ENCODE assay signal across 15 cellular contexts in genomic region chr20:8424010-8424409, GRCh38.
A peak's percentile ranks its signal among the peaks of the same experiment; 100 is the strongest.
DNase-seq lines count a peak whose midpoint lies in the region; ATAC-seq and TF ChIP-seq lines count a peak whose summit lies in the region.
"Had no signal": no experiment of that assay in that cellular context is flagged by ENCODE, and none has a peak within 500 bp of the region (broad histone marks: within the 10 kb centered on the region; RNA-seq: fewer than 3 reads in every experiment).

No MANE protein-coding gene starts in this region.

- peaks cover 65% of the 10 kb centered on the region for H3K4me1 Mint-ChIP-seq in CD14-positive monocyte
- peaks cover 13% of the 10 kb centered on the region for H3K4me1 Mint-ChIP-seq in activated T-helper 17 cell treated with anti-CD3 and anti-CD28 coated beads, Interleukin-2, amount 50 U/mL, for 72 hours
- H3K4me1 Mint-ChIP-seq in Calu3 (ENCODE audit: low read depth, unreplicated experiment), result no peaks in the 10 kb centered on the region

- DNase-seq in CD14-positive monocyte (ENCODE audit: low spot score), result no peak
- peak; percentile 74 for DNase-seq in HS-5 (ENCODE audit: low read depth)
- DNase-seq in kidney tubule cell (ENCODE audit: low spot score), result peak; percentile 39
- DNase-seq in hepatic stellate cell (ENCODE audit: low spot score), result no peak
- DNase-seq in Calu3, result no peak
- DNase-seq: activated CD4-positive, alpha-beta memory T cell treated with anti-CD3 and anti-CD28 coated beads for 36 hours; DMS79; effector memory CD4-positive, alpha-beta T cell; stimulated activated CD4-positive, alpha-beta T cell treated with anti-CD3 and anti-CD28 coated beads, Interleukin-1b, Interleukin-23, amount 100 ng/mL, for 48 hours; trophoblast cell had no signal

- H3K4me3 Mint-ChIP-seq in CD14-positive monocyte (no peak overlapping the region), Calu3 (ENCODE audit: low read depth, unreplicated experiment) (no peak overlapping the region)
- H3K4me3 Mint-ChIP-seq in activated T-helper 17 cell treated with anti-CD3 and anti-CD28 coated beads, Interleukin-2, amount 50 U/mL, for 72 hours, result no peak overlapping the region
- H3K4me3 Mint-ChIP-seq: activated CD4-positive, alpha-beta memory T cell treated with anti-CD3 and anti-CD28 coated beads for 36 hours; T-helper 2 cell treated with Interferon-gamma antibody and Interleukin-4, amounts not matched to agents 5 μg/mL and 100 μg/mL, for 36 hours had no signal

- intact Hi-C loops in CD14-positive monocyte (cut with micrococcal nuclease) (no loop called here), Calu3 (cut with micrococcal nuclease; ENCODE audit: unreplicated experiment) (no loop called here)

- BruUV-seq in Calu3 (replicated peaks; lab: Mats Ljungman, UMichigan), result no TSS peak

- H3K27me3 Mint-ChIP-seq in CD14-positive monocyte (ENCODE audit: low read depth in 3 of 3) (no peaks in the 10 kb centered on the region), Calu3 (ENCODE audit: unreplicated experiment) (no peaks in the 10 kb centered on the region)
- H3K27me3 Mint-ChIP-seq in activated T-helper 17 cell treated with anti-CD3 and anti-CD28 coated beads, Interleukin-2, amount 50 U/mL, for 72 hours, result no peaks in the 10 kb centered on the region
- H3K27me3 Mint-ChIP-seq: activated CD4-positive, alpha-beta memory T cell treated with anti-CD3 and anti-CD28 coated beads for 36 hours had no signal

- CTCF ChIA-PET in Calu3 (lab: Charles Lee), result no interaction called here

- no peak for TF ChIP-seq CTCF in CD14-positive monocyte (IDR thresholded peaks at IDR 0.05)
- TF ChIP-seq CTCF in Calu3 (IDR thresholded peaks at IDR 0.05; ENCODE audit: unreplicated experiment), result no peak

- no peaks in the 10 kb centered on the region for H3K9me3 Mint-ChIP-seq in CD14-positive monocyte
- H3K9me3 Mint-ChIP-seq in activated T-helper 17 cell treated with anti-CD3 and anti-CD28 coated beads, Interleukin-2, amount 50 U/mL, for 72 hours, result no peaks in the 10 kb centered on the region
- H3K9me3 Mint-ChIP-seq in Calu3 (ENCODE audit: low read depth, unreplicated experiment), result no peaks in the 10 kb centered on the region
- H3K9me3 Mint-ChIP-seq: activated CD4-positive, alpha-beta memory T cell treated with anti-CD3 and anti-CD28 coated beads for 36 hours; activated T-helper 2 cell treated with anti-CD3 and anti-CD28 coated beads, Interferon-gamma antibody, Interleukin-2, Interleukin-4, amounts not matched to agents 10 μg/mL and 5 μg/mL and 100 μg/mL, durations not matched to agents 14 hours and 24 hours and 36 hours; T-helper 2 cell treated with Interferon-gamma antibody and Interleukin-4, amounts not matched to agents 5 μg/mL and 100 μg/mL, for 36 hours had no signal

- H3K27ac Mint-ChIP-seq in CD14-positive monocyte, result peak overlapping the region in 5 of 7 donors; percentile 10 to 94 (median 63)
- H3K27ac Mint-ChIP-seq in activated T-helper 17 cell treated with anti-CD3 and anti-CD28 coated beads, Interleukin-2, amount 50 U/mL, for 72 hours, result no peak overlapping the region
- H3K27ac Mint-ChIP-seq in Calu3 (ENCODE audit: unreplicated experiment), result no peak overlapping the region
- H3K27ac Mint-ChIP-seq: activated CD4-positive, alpha-beta memory T cell treated with anti-CD3 and anti-CD28 coated beads for 36 hours; activated T-helper 2 cell treated with anti-CD3 and anti-CD28 coated beads, Interferon-gamma antibody, Interleukin-2, Interleukin-4, amounts not matched to agents 10 μg/mL and 5 μg/mL and 100 μg/mL, durations not matched to agents 14 hours and 24 hours and 36 hours; T-helper 2 cell treated with Interferon-gamma antibody and Interleukin-4, amounts not matched to agents 5 μg/mL and 100 μg/mL, for 36 hours had no signal

- H3K36me3 Mint-ChIP-seq in CD14-positive monocyte (peaks cover 0 to 2% of the 10 kb centered on the region in 2 donors), Calu3 (ENCODE audit: insufficient read depth, unreplicated experiment) (no peaks in the 10 kb centered on the region)
- no peaks in the 10 kb centered on the region for H3K36me3 Mint-ChIP-seq in activated T-helper 17 cell treated with anti-CD3 and anti-CD28 coated beads, Interleukin-2, amount 50 U/mL, for 72 hours (ENCODE audit: low read depth)
- H3K36me3 Mint-ChIP-seq: activated CD4-positive, alpha-beta memory T cell treated with anti-CD3 and anti-CD28 coated beads for 36 hours had no signal

- ATAC-seq in activated T-helper 17 cell treated with anti-CD3 and anti-CD28 coated beads, Interleukin-2, amount 50 U/mL, for 72 hours (replicated peaks), result peak; percentile 37
- ATAC-seq in GM18907 (IDR thresholded peaks at IDR 0.05; ENCODE audit: unreplicated experiment) (no peak), GM19397 (IDR thresholded peaks at IDR 0.05; ENCODE audit: unreplicated experiment) (no peak)

Comparison
In these comparisons a context has a peak if more than half of its experiments do, and no peak if none do; other contexts are left out.
1. DNase-seq: peak in HS-5 (single experiment) and kidney tubule cell (single experiment); none in CD14-positive monocyte (single experiment), hepatic stellate cell (single experiment) and Calu3 (single experiment).
2. H3K27ac Mint-ChIP-seq: peak in CD14-positive monocyte (5 of 7); none in activated T-helper 17 cell treated with anti-CD3 and anti-CD28 coated beads, Interleukin-2, amount 50 U/mL, for 72 hours (single experiment) and Calu3 (single experiment).